15 cellular contexts compared by ENCODE assay signal in genomic region chr10:71582019-71582418, GRCh38.
DNase-seq lines count a peak whose midpoint lies in the region; ATAC-seq and TF ChIP-seq lines count a peak whose summit lies in the region.
"Had no signal": no experiment of that assay in that cellular context is flagged by ENCODE, and none has a peak within 500 bp of the region (broad histone marks: within the 10 kb centered on the region; RNA-seq: fewer than 3 reads in every experiment).

No MANE protein-coding gene starts in this region.

- H3K36me3 ChIP-seq in heart left ventricle, result no peaks in the 10 kb centered on the region
- H3K36me3 ChIP-seq in transverse colon, result no peaks in the 10 kb centered on the region
- H3K36me3 ChIP-seq: tibial artery had no signal

- H3K4me1 ChIP-seq in heart left ventricle, result no peaks in the 10 kb centered on the region
- H3K4me1 ChIP-seq in transverse colon, result no peaks in the 10 kb centered on the region
- H3K4me1 ChIP-seq: foreskin keratinocyte, tibial artery had no signal

- TF ChIP-seq POLR2A in heart left ventricle (IDR thresholded peaks at IDR 0.05), result no peak
- no peak for TF ChIP-seq POLR2A in transverse colon (IDR thresholded peaks at IDR 0.05)

- H3K27me3 ChIP-seq in heart left ventricle (no peaks in the 10 kb centered on the region), transverse colon (no peaks in the 10 kb centered on the region)

- TF ChIP-seq CTCF in heart left ventricle (IDR thresholded peaks at IDR 0.05) (no peak), astrocyte of the cerebellum (IDR thresholded peaks at IDR 0.05; ENCODE audit: low read depth, low read length, missing control alignments) (no peak), transverse colon (IDR thresholded peaks at IDR 0.05) (no peak)

- peak in 3 of 4 donors; percentile 33 to 56 (median 49) for ATAC-seq in heart left ventricle
- ATAC-seq in Right ventricle myocardium inferior, result no peak
- ATAC-seq: foreskin keratinocyte; naive thymus-derived CD4-positive, alpha-beta T cell had no signal

- in situ Hi-C loops in astrocyte of the cerebellum (cut with HindIII; ENCODE audit: low sequenced_read_pairs) (loop anchor here (25.0 kb wide), 1 partner anchor 195 kb away; the partner anchor contains the start of gene CDH23), transverse colon (cut with MboI; ENCODE audit: low pct_ligation_motif_present in 1 of 4, low pct_unique_long_range_greater_than_20kb in 1 of 4, low sequenced_read_pairs in 3 of 4) (no loop called here)

- WGBS in heart left ventricle, 4 donors, result 50 to 69% (median 57%) methylated on average over 3 of the region's 3 CpGs
- 68% methylated on average over 3 of the region's 3 CpGs; no CpG with 5 or more reads in 1 of the 2 donors for WGBS in transverse colon (ENCODE audit: low coverage in 1 of 2), 2 donors

- H3K9me3 ChIP-seq in heart left ventricle (no peaks in the 10 kb centered on the region), transverse colon (no peaks in the 10 kb centered on the region)
- H3K9me3 ChIP-seq: tibial artery had no signal

- intact Hi-C loops in heart left ventricle (cut with DNase I) (no loop called here), Right ventricle myocardium inferior (cut with DNase I) (no loop called here), transverse colon (cut with DNase I; ENCODE audit: low total_unique reads) (no loop called here)

- H3K4me3 ChIP-seq in heart left ventricle (no peak overlapping the region), astrocyte of the cerebellum (ENCODE audit: low read depth, low read length) (no peak overlapping the region), transverse colon (no peak overlapping the region)
- H3K4me3 ChIP-seq: tibial artery had no signal

- peak in 2 of 5 donors; percentile 31 to 43 for DNase-seq in heart left ventricle
- DNase-seq in Right ventricle myocardium inferior (ENCODE audit: missing footprints), result no peak
- peak; percentile 24 for DNase-seq in astrocyte of the cerebellum (ENCODE audit: low read depth)
- peak; percentile 42 for DNase-seq in iris pigment epithelial cell (ENCODE audit: low read depth)
- DNase-seq in transverse colon, result no peak
- DNase-seq in foreskin melanocyte, result no peak
- no peak for DNase-seq in DMS53 (lab: John Stamatoyannopoulos, UW)
- DNase-seq in NCI-H69 (lab: John Stamatoyannopoulos, UW), result no peak
- DNase-seq: activated CD4-positive, alpha-beta T cell treated with anti-CD3 and anti-CD28 coated beads for 1 hour; activated naive CD4-positive, alpha-beta T cell treated with anti-CD3 and anti-CD28 coated beads, Interleukin-2, amount 50 U/mL, for 16 hours; foreskin keratinocyte; naive thymus-derived CD4-positive, alpha-beta T cell; NCI-H1105; stimulated activated CD4-positive, alpha-beta T cell treated with anti-CD3 and anti-CD28 coated beads, Interleukin-2, amount 100 ng/mL, for 48 hours; tibial artery had no signal

- TF ChIP-seq EP300 in transverse colon (IDR thresholded peaks at IDR 0.05; ENCODE audit: low read depth), result no peak

- H3K27ac ChIP-seq in heart left ventricle (no peak overlapping the region), transverse colon (no peak overlapping the region)
- H3K27ac ChIP-seq: foreskin keratinocyte, tibial artery had no signal

Comparison
In these comparisons a context has a peak if more than half of its experiments do, and no peak if none do; other contexts are left out.
1. DNase-seq: peak in astrocyte of the cerebellum (single experiment) and iris pigment epithelial cell (single experiment); none in Right ventricle myocardium inferior (single experiment), transverse colon (single experiment), foreskin melanocyte (single experiment), DMS53 (single experiment) and NCI-H69 (single experiment).